24 cellular contexts compared by ENCODE assay signal in genomic region chr2:162574615-162575452, GRCh38.
DNase-seq lines count a peak whose midpoint lies in the region; TF ChIP-seq lines count a peak whose summit lies in the region.
"Had no signal": no experiment of that assay in that cellular context is flagged by ENCODE, and none has a peak within 500 bp of the region (broad histone marks: within the 10 kb centered on the region; RNA-seq: fewer than 3 reads in every experiment).

No MANE protein-coding gene starts in this region.

- H3K27me3 Mint-ChIP-seq in Calu3 (ENCODE audit: unreplicated experiment): no peaks in the 10 kb centered on the region
- H3K27me3 Mint-ChIP-seq in progenitor cell of endocrine pancreas: no peaks in the 10 kb centered on the region
- H3K27me3 Mint-ChIP-seq in activated naive CD4-positive, alpha-beta T cell treated with anti-CD3 and anti-CD28 coated beads, Interleukin-2, amount 10 ng/mL, durations not matched to agents 7 days and 5 days: no peaks in the 10 kb centered on the region
- H3K27me3 Mint-ChIP-seq: stimulated activated naive CD8-positive, alpha-beta T cell treated with anti-CD3 and anti-CD28 coated beads, Interleukin-15, amount 100 ng/mL, for 72 hours; T-helper 17 cell had no signal

- DNase-seq in Calu3: peak; percentile 28
- peak in 2 of 3 donors; percentile 50 to 58 for DNase-seq in Peyer's patch
- DNase-seq in left kidney (ENCODE audit: low read depth, low spot score): peak; percentile 19
- no peak for DNase-seq in progenitor cell of endocrine pancreas (ENCODE audit: low spot score, unreplicated experiment)
- no peak for DNase-seq in SHP77 treated with DMSO at 0.1 percent for 48 hours (lab: John Stamatoyannopoulos, UW)
- no peak for DNase-seq in activated naive CD4-positive, alpha-beta T cell (lab: John Stamatoyannopoulos, UW)
- DNase-seq in activated naive CD4-positive, alpha-beta T cell treated with anti-CD3 and anti-CD28 coated beads, Interleukin-2, amount 10 ng/mL, durations not matched to agents 7 days and 5 days: no peak
- DNase-seq in NCI-H128 (lab: John Stamatoyannopoulos, UW; ENCODE audit: unreplicated experiment): no peak
- DNase-seq: activated CD4-positive, alpha-beta T cell treated with anti-CD3 and anti-CD28 coated beads for 48 hours; activated naive CD4-positive, alpha-beta T cell treated with anti-CD3 and anti-CD28 coated beads for 36 hours; activated T-cell treated with anti-CD3 and anti-CD28 coated beads, Interleukin-2, amount 50 U/mL, for 48 hours; amygdala; C1 segment of cervical spinal cord; cortex of kidney; esophagus squamous epithelium; KBM-7; MG63; NCI-H146; occipital lobe; RPMI8226; stimulated activated naive CD8-positive, alpha-beta T cell treated with anti-CD3 and anti-CD28 coated beads, Interleukin-15, amount 100 ng/mL, for 72 hours; T-helper 17 cell; thyroid gland had no signal

- no peaks in the 10 kb centered on the region for H3K27me3 ChIP-seq in Peyer's patch
- H3K27me3 ChIP-seq: esophagus squamous epithelium, MG63, thyroid gland had no signal

- H3K9me3 ChIP-seq in Peyer's patch: no peaks in the 10 kb centered on the region
- H3K9me3 ChIP-seq: esophagus squamous epithelium, MG63, thyroid gland had no signal

- TF ChIP-seq CTCF in Calu3 (IDR thresholded peaks at IDR 0.05; ENCODE audit: unreplicated experiment): no peak
- peak in 2 of 6 experiments; percentile 16 to 21 for TF ChIP-seq CTCF in Peyer's patch (IDR thresholded peaks at IDR 0.05)
- no peak for TF ChIP-seq CTCF in progenitor cell of endocrine pancreas (IDR thresholded peaks at IDR 0.05; ENCODE audit: unreplicated experiment)

- peaks cover 5% of the 10 kb centered on the region for H3K36me3 Mint-ChIP-seq in Calu3 (ENCODE audit: insufficient read depth, unreplicated experiment)
- H3K36me3 Mint-ChIP-seq in progenitor cell of endocrine pancreas (ENCODE audit: insufficient read depth): peaks cover 4% of the 10 kb centered on the region
- H3K36me3 Mint-ChIP-seq in activated naive CD4-positive, alpha-beta T cell treated with anti-CD3 and anti-CD28 coated beads, Interleukin-2, amount 10 ng/mL, durations not matched to agents 7 days and 5 days: no peaks in the 10 kb centered on the region

- no peaks in the 10 kb centered on the region for H3K36me3 ChIP-seq in Peyer's patch
- H3K36me3 ChIP-seq: esophagus squamous epithelium, MG63, thyroid gland had no signal

- BruUV-seq in Calu3 (replicated peaks; lab: Mats Ljungman, UMichigan): no TSS peak

- CTCF ChIA-PET in Calu3 (lab: Charles Lee): interaction anchor here (0.7 to 1.9 kb wide), 2 partner anchors 11 to 16 kb away, joined by 3 to 8 read pairs; no protein-coding TSS in a partner anchor
- CTCF ChIA-PET in activated naive CD4-positive, alpha-beta T cell treated with anti-CD3 and anti-CD28 coated beads, Interleukin-2, amount 10 ng/mL, durations not matched to agents 7 days and 5 days (lab: Charles Lee): no interaction called here

- no peak overlapping the region for H3K4me3 ChIP-seq in Peyer's patch
- H3K4me3 ChIP-seq: esophagus squamous epithelium, MG63, SK-N-MC, thyroid gland had no signal

- no peak overlapping the region for H3K4me3 Mint-ChIP-seq in Calu3 (ENCODE audit: low read depth, unreplicated experiment)
- no peak overlapping the region for H3K4me3 Mint-ChIP-seq in progenitor cell of endocrine pancreas (ENCODE audit: low read depth)
- H3K4me3 Mint-ChIP-seq in activated naive CD4-positive, alpha-beta T cell treated with anti-CD3 and anti-CD28 coated beads, Interleukin-2, amount 10 ng/mL, durations not matched to agents 7 days and 5 days: no peak overlapping the region
- H3K4me3 Mint-ChIP-seq: activated naive CD4-positive, alpha-beta T cell treated with anti-CD3 and anti-CD28 coated beads for 36 hours; stimulated activated naive CD8-positive, alpha-beta T cell treated with anti-CD3 and anti-CD28 coated beads, Interleukin-15, amount 100 ng/mL, for 72 hours; T-helper 17 cell had no signal

- H3K27ac Mint-ChIP-seq in Calu3 (ENCODE audit: unreplicated experiment) (peak overlapping the region; percentile 52), progenitor cell of endocrine pancreas (peak overlapping the region; percentile 75)
- H3K27ac Mint-ChIP-seq in activated naive CD4-positive, alpha-beta T cell treated with anti-CD3 and anti-CD28 coated beads, Interleukin-2, amount 10 ng/mL, durations not matched to agents 7 days and 5 days: no peak overlapping the region
- H3K27ac Mint-ChIP-seq: activated naive CD4-positive, alpha-beta T cell treated with anti-CD3 and anti-CD28 coated beads for 36 hours; T-helper 17 cell had no signal

- H3K27ac ChIP-seq in Peyer's patch: peak overlapping the region in 1 of 4 donors; percentile 30
- H3K27ac ChIP-seq: SK-N-MC, thyroid gland had no signal

- H3K4me1 Mint-ChIP-seq in Calu3 (ENCODE audit: low read depth, unreplicated experiment) (peaks cover 23% of the 10 kb centered on the region), progenitor cell of endocrine pancreas (ENCODE audit: low read depth) (peaks cover 20% of the 10 kb centered on the region)
- no peaks in the 10 kb centered on the region for H3K4me1 Mint-ChIP-seq in activated naive CD4-positive, alpha-beta T cell treated with anti-CD3 and anti-CD28 coated beads, Interleukin-2, amount 10 ng/mL, durations not matched to agents 7 days and 5 days
- H3K4me1 Mint-ChIP-seq: stimulated activated naive CD8-positive, alpha-beta T cell treated with anti-CD3 and anti-CD28 coated beads, Interleukin-15, amount 100 ng/mL, for 72 hours; T-helper 17 cell had no signal

- no peaks in the 10 kb centered on the region for H3K9me3 Mint-ChIP-seq in Calu3 (ENCODE audit: low read depth, unreplicated experiment)
- H3K9me3 Mint-ChIP-seq in progenitor cell of endocrine pancreas (ENCODE audit: low read depth): peaks cover 3% of the 10 kb centered on the region
- peaks cover 3% of the 10 kb centered on the region for H3K9me3 Mint-ChIP-seq in activated naive CD4-positive, alpha-beta T cell treated with anti-CD3 and anti-CD28 coated beads, Interleukin-2, amount 10 ng/mL, durations not matched to agents 7 days and 5 days
- H3K9me3 Mint-ChIP-seq: activated naive CD4-positive, alpha-beta T cell treated with anti-CD3 and anti-CD28 coated beads for 36 hours; stimulated activated naive CD8-positive, alpha-beta T cell treated with anti-CD3 and anti-CD28 coated beads, Interleukin-15, amount 100 ng/mL, for 72 hours had no signal

- H3K4me1 ChIP-seq in Peyer's patch: peaks cover 0 to 8% (median 0%) of the 10 kb centered on the region in 4 donors
- H3K4me1 ChIP-seq: esophagus squamous epithelium, thyroid gland had no signal

- intact Hi-C loops in Calu3 (cut with micrococcal nuclease; ENCODE audit: unreplicated experiment): no loop called here

- TF ChIP-seq POLR2A in Peyer's patch (IDR thresholded peaks at IDR 0.05): no peak

Comparison
In these comparisons a context has a peak if more than half of its experiments do, and no peak if none do; other contexts are left out.
1. DNase-seq: peak in Calu3 (single experiment), Peyer's patch (2 of 3) and left kidney (single experiment); none in progenitor cell of endocrine pancreas (single experiment), SHP77 treated with DMSO at 0.1 percent for 48 hours (single experiment), activated naive CD4-positive, alpha-beta T cell (0 of 4), activated naive CD4-positive, alpha-beta T cell treated with anti-CD3 and anti-CD28 coated beads, Interleukin-2, amount 10 ng/mL, durations not matched to agents 7 days and 5 days (single experiment) and NCI-H128 (single experiment).